In the genomic region with DNA sequence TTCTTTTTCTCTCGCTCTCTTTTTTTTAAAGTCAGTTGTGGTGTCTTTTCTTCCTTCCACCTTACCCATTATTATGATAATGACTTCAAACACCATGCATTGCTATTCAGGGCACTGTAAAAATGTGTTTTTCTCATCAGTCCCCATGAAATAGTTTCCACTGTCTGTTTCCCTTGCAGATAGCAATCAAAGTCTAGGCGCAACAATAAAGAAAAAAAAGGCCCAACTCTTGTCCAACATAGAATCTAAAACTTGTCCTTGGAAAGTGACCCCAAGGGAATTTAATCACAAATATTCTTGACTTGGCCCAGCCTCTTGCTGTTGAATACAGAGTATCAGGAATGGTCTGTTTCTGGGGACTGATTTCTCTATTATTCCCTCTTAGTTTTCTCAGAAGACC, we compare ENCODE assay signal across 14 cellular contexts.
DNase-seq lines count a peak whose midpoint lies in the region; ATAC-seq and TF ChIP-seq lines count a peak whose summit lies in the region.
"Had no signal": no experiment of that assay in that cellular context is flagged by ENCODE, and none has a peak within 500 bp of the region (broad histone marks: within the 10 kb centered on the region; RNA-seq: fewer than 3 reads in every experiment).

No MANE protein-coding gene starts in this region.

- H3K36me3 ChIP-seq in heart left ventricle (no peaks in the 10 kb centered on the region), left ventricle myocardium inferior (no peaks in the 10 kb centered on the region), gastrocnemius medialis (no peaks in the 10 kb centered on the region)
- no peaks in the 10 kb centered on the region for H3K36me3 ChIP-seq in CD4-positive, alpha-beta memory T cell (ENCODE audit: insufficient read depth, low read length)
- H3K36me3 ChIP-seq: BLaER1 had no signal

- peak overlapping the region in 9 of 12 donors; percentile 3 to 70 (median 46) for H3K27ac ChIP-seq in heart left ventricle
- peak overlapping the region; percentile 72 for H3K27ac ChIP-seq in left ventricle myocardium inferior (replicated peaks)
- H3K27ac ChIP-seq in gastrocnemius medialis: peak overlapping the region in 3 of 4 donors; percentile 23 to 30 (median 24)
- H3K27ac ChIP-seq in CD4-positive, alpha-beta memory T cell (ENCODE audit: low read depth, low read length): no peak overlapping the region
- H3K27ac ChIP-seq: BLaER1 had no signal

- intact Hi-C loops in heart left ventricle (cut with DNase I) (loop anchor here in 7 of 10 donors (2.0 to 10.0 kb wide), 8 partner anchors 90 to 380 kb away; a partner anchor contains a TSS), cardiac septum (cut with DNase I) (loop anchor here (5.0 kb wide), 2 partner anchors 90 to 215 kb away; no protein-coding TSS in a partner anchor), left ventricle myocardium inferior (cut with micrococcal nuclease) (loop anchor here (5.0 to 10.0 kb wide), 2 partner anchors 95 to 378 kb away; a partner anchor contains a TSS), gastrocnemius medialis (cut with DNase I; ENCODE audit: low total_unique reads) (loop anchor here (5.0 kb wide), 2 partner anchors 180 to 380 kb away; a partner anchor contains a TSS)
- intact Hi-C loops in CD4-positive, alpha-beta memory T cell (cut with micrococcal nuclease): no loop called here

- CTCF ChIA-PET in CD4-positive, alpha-beta memory T cell (lab: Charles Lee; ENCODE audit: partially characterized antibody): no interaction called here

- no peak overlapping the region for H3K27ac Mint-ChIP-seq in CD4-positive, alpha-beta memory T cell

- WGBS in heart left ventricle, 4 donors: 56 to 72% (median 60%) methylated on average over 2 of the region's 2 CpGs

- peaks cover 0 to 3% (median 0%) of the 10 kb centered on the region in 8 donors for H3K9me3 Mint-ChIP-seq in CD4-positive, alpha-beta memory T cell

- H3K36me3 Mint-ChIP-seq in CD4-positive, alpha-beta memory T cell: no peaks in the 10 kb centered on the region

- H3K27me3 ChIP-seq in heart left ventricle (no peaks in the 10 kb centered on the region), left ventricle myocardium inferior (ENCODE audit: low read depth) (no peaks in the 10 kb centered on the region), gastrocnemius medialis (no peaks in the 10 kb centered on the region)
- no peaks in the 10 kb centered on the region for H3K27me3 ChIP-seq in CD4-positive, alpha-beta memory T cell (ENCODE audit: insufficient read depth, low read length)
- H3K27me3 ChIP-seq: BLaER1 had no signal

- TF ChIP-seq POLR2A in heart left ventricle (IDR thresholded peaks at IDR 0.05) (no peak), gastrocnemius medialis (IDR thresholded peaks at IDR 0.05) (no peak)

- peaks cover 0 to 1% of the 10 kb centered on the region in 2 donors for H3K27me3 Mint-ChIP-seq in CD4-positive, alpha-beta memory T cell

- H3K4me1 ChIP-seq in heart left ventricle: peaks cover 0 to 27% (median 15%) of the 10 kb centered on the region in 12 donors
- peaks cover 49% of the 10 kb centered on the region for H3K4me1 ChIP-seq in left ventricle myocardium inferior
- peaks cover 37 to 46% of the 10 kb centered on the region in 2 donors for H3K4me1 ChIP-seq in gastrocnemius medialis
- no peaks in the 10 kb centered on the region for H3K4me1 ChIP-seq in CD4-positive, alpha-beta memory T cell (ENCODE audit: insufficient read depth, low read length)
- H3K4me1 ChIP-seq: BLaER1 had no signal

- ATAC-seq in heart left ventricle: peak; percentile 36 to 89 (median 64)
- ATAC-seq in gastrocnemius medialis: peak in 1 of 2 donors; percentile 27
- no peak for ATAC-seq in HG02798 (IDR thresholded peaks at IDR 0.05; ENCODE audit: poor library complexity, unreplicated experiment)
- ATAC-seq: HCT116 had no signal

- no peaks in the 10 kb centered on the region for H3K4me1 Mint-ChIP-seq in CD4-positive, alpha-beta memory T cell

- H3K4me3 ChIP-seq in heart left ventricle (no peak overlapping the region), left ventricle myocardium inferior (no peak overlapping the region), gastrocnemius medialis (no peak overlapping the region)
- no peak overlapping the region for H3K4me3 ChIP-seq in CD4-positive, alpha-beta memory T cell (ENCODE audit: low read length in 2 of 2)
- H3K4me3 ChIP-seq: BLaER1 had no signal

- H3K4me3 Mint-ChIP-seq in CD4-positive, alpha-beta memory T cell: no peak overlapping the region

- DNase-seq in heart left ventricle (no peak), cardiac septum (ENCODE audit: low spot score) (no peak), dermis blood vessel endothelial cell (peak; percentile 10), left ventricle myocardium inferior (no peak), gastrocnemius medialis (no peak), KG1 (lab: John Stamatoyannopoulos, UW) (no peak)
- DNase-seq in CD4-positive, alpha-beta memory T cell: no peak
- DNase-seq: 8988T, AML-193, Calu3, DMS 273 treated with DMSO at 0.1 percent for 48 hours had no signal

- H3K9me3 ChIP-seq in heart left ventricle (no peaks in the 10 kb centered on the region), left ventricle myocardium inferior (replicated peaks) (no peaks in the 10 kb centered on the region), gastrocnemius medialis (no peaks in the 10 kb centered on the region)
- no peaks in the 10 kb centered on the region for H3K9me3 ChIP-seq in CD4-positive, alpha-beta memory T cell (ENCODE audit: control insufficient read depth in 1 of 2, low read length in 2 of 2)
- H3K9me3 ChIP-seq: BLaER1 had no signal

- TF ChIP-seq CTCF in heart left ventricle (IDR thresholded peaks at IDR 0.05) (no peak), left ventricle myocardium inferior (IDR thresholded peaks at IDR 0.05; ENCODE audit: borderline replicate concordance) (no peak), gastrocnemius medialis (IDR thresholded peaks at IDR 0.05 in 4 of 5, conservative IDR thresholded peaks at IDR 0.05 in 1 of 5) (no peak)

- in situ Hi-C loops in gastrocnemius medialis (cut with MboI; ENCODE audit: low sequenced_read_pairs in 4 of 4): no loop called here

- POLR2A ChIA-PET in CD4-positive, alpha-beta memory T cell (lab: Charles Lee; ENCODE audit: partially characterized antibody): no interaction called here
